15 cellular contexts compared by ENCODE assay signal in the genomic region with DNA sequence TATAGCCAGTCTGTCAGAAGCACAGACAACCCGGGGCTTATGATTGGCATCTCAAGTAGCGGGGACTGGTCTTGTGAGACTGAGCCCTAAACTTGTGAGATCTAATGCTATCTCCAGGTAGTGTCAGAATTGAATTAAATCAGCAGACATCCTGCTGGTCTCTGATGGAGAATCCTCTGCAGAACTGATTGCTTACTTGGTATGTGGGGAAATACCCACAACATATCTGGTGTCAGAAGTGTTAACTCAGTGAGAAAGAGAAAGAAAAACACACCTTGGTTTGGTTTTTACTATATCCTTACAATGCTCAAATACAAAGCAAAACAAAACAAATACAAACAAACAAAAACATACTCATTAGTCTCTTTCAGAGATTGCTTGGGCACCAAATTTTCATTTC. TPM values are rescaled to one million over a fixed set of nuclear protein-coding genes. Genes with fewer than 3 reads are reported as not detected.
DNase-seq lines count a peak whose midpoint lies in the region; ATAC-seq, FAIRE-seq and TF ChIP-seq lines count a peak whose summit lies in the region.
"Had no signal": no experiment of that assay in that cellular context is flagged by ENCODE, and none has a peak within 500 bp of the region (broad histone marks: within the 10 kb centered on the region; RNA-seq: fewer than 3 reads in every experiment).

No MANE protein-coding gene starts in this region.

- TF ChIP-seq POLR2A in GM12891 (IDR thresholded peaks at IDR 0.05; ENCODE audit: low read depth, low read length) (no peak), uterus (IDR thresholded peaks at IDR 0.05) (no peak)

- no peak for DNase-seq in GM12891 (ENCODE audit: insufficient read length, low spot score)
- no peak for DNase-seq in GM10266 (ENCODE audit: extremely low spot score)
- no peak for DNase-seq in uterus
- DNase-seq in stimulated activated CD4-positive, alpha-beta T cell treated with anti-CD3 and anti-CD28 coated beads, Interleukin-4, amount 100 ng/mL, for 4 hours: no peak
- DNase-seq: activated T-cell treated with anti-CD3 and anti-CD28 coated beads, Interleukin-2, amount 50 U/mL, for 4 hours; foreskin keratinocyte; NCI-H2029; pancreas; WERI-Rb-1 had no signal

- H3K9me3 ChIP-seq in uterus: no peaks in the 10 kb centered on the region
- H3K9me3 ChIP-seq: pancreas had no signal

- FAIRE-seq in GM12891 (lab: Jason Lieb, UNC): peak; percentile 55
- FAIRE-seq: astrocyte, pancreas had no signal

- no peak overlapping the region for H3K27ac ChIP-seq in uterus
- H3K27ac ChIP-seq: foreskin keratinocyte, KMS-11, WERI-Rb-1 had no signal

- H3K4me3 ChIP-seq in uterus: no peak overlapping the region

- intact Hi-C loops in uterus (cut with DNase I; ENCODE audit: low total_unique reads): no loop called here

- H3K36me3 ChIP-seq in uterus: no peaks in the 10 kb centered on the region

- H3K4me1 ChIP-seq in uterus: peaks cover 5 to 6% of the 10 kb centered on the region in 2 donors
- H3K4me1 ChIP-seq: foreskin keratinocyte had no signal

- H3K27me3 ChIP-seq in uterus: no peaks in the 10 kb centered on the region
- H3K27me3 ChIP-seq: foreskin keratinocyte, pancreas had no signal

- TF ChIP-seq CTCF in GM10266 (IDR thresholded peaks at IDR 0.05; ENCODE audit: control insufficient read depth, insufficient read depth, low read depth, missing control alignments): no peak
- no peak for TF ChIP-seq CTCF in uterus (IDR thresholded peaks at IDR 0.05)

- peak; percentile 69 for ATAC-seq in GM19023 (IDR thresholded peaks at IDR 0.05; ENCODE audit: unreplicated experiment)
- ATAC-seq in HG02763 (IDR thresholded peaks at IDR 0.05; ENCODE audit: unreplicated experiment): peak; percentile 70
- peak; percentile 49 for ATAC-seq in HG03460 (IDR thresholded peaks at IDR 0.05; ENCODE audit: unreplicated experiment)
- ATAC-seq in HG03521 (IDR thresholded peaks at IDR 0.05; ENCODE audit: unreplicated experiment): no peak
- ATAC-seq: foreskin keratinocyte had no signal

TF ChIP-seq in GM12891, 5 proteins besides CTCF, POLR2A, EP300 and RAD21:
- TF ChIP-seq POU2F2 (IDR thresholded peaks at IDR 0.05; ENCODE audit: low read depth, low read length): no peak
- no peak for TF ChIP-seq TAF1 (IDR thresholded peaks at IDR 0.05; ENCODE audit: low read depth, low read length)
- no peak for TF ChIP-seq PAX5 (IDR thresholded peaks at IDR 0.05; ENCODE audit: insufficient read depth, low read length, severe bottlenecking)
- no peak for TF ChIP-seq POLR2AphosphoS5 (IDR thresholded peaks at IDR 0.05; ENCODE audit: low read depth, low read length)
- no peak for TF ChIP-seq SPI1 (IDR thresholded peaks at IDR 0.05; ENCODE audit: low read depth, low read length)

RNA-seq across cellular contexts. Expression of a gene that starts 10.0 kb away (rescaled TPM):
- polyA plus RNA-seq in GM12891 (2012; ENCODE audit: low read depth, missing spikeins): 13.9 TPM
- total RNA-seq in uterus: 10 to 100 TPM; 38.2 to 80.5 (median 64.0) TPM
